ENCODE assay signal across 3 cellular contexts in the genomic region with DNA sequence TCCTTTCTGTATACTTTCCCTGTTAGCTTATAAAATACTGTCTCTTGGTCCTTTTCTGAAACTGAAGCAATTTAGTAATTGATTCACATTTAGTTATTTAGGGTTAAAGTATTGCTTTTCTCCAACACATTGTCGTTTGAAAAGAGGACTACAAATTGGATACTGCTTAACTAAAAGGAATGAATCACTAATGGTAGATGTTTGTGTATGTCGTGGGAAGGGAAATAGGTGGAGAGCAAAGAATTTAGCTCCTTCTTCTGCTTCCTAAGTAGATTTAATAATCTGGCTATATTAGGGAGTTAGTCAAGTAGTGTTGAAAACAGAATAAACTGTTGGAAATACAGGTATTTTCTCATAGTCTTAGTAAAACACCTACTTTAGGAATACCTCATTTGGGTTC.
A peak's percentile ranks its signal among the peaks of the same experiment; 100 is the strongest.
TF ChIP-seq lines count a peak whose summit lies in the region.

No MANE protein-coding gene starts in this region.

TF ChIP-seq in SK-N-SH, 30 proteins besides CTCF, POLR2A, EP300 and RAD21:
- TF ChIP-seq YY1 (IDR thresholded peaks at IDR 0.05; ENCODE audit: low read depth) (no peak), SIN3A (IDR thresholded peaks at IDR 0.05; ENCODE audit: borderline replicate concordance, low read depth, low read length) (no peak), MAX (IDR thresholded peaks at IDR 0.05; ENCODE audit: low read depth) (no peak), PBX3 (IDR thresholded peaks at IDR 0.05) (no peak), FOSL2 (IDR thresholded peaks at IDR 0.05; ENCODE audit: borderline replicate concordance, low read depth) (0 out of 2 replicates have a peak, but pooled peaks have one; percentile 3)

TF ChIP-seq in SK-N-SH treated with all-trans-retinoic acid at 6 μM for 48 hours, 23 proteins besides CTCF, POLR2A, EP300 and RAD21:
- no peak for TF ChIP-seq ZC3H10 (CRISPR knock-in tag; IDR thresholded peaks at IDR 0.05)
- no peak for TF ChIP-seq PPARA (CRISPR knock-in tag; IDR thresholded peaks at IDR 0.05; ENCODE audit: borderline replicate concordance)
- TF ChIP-seq, protein P1, sequence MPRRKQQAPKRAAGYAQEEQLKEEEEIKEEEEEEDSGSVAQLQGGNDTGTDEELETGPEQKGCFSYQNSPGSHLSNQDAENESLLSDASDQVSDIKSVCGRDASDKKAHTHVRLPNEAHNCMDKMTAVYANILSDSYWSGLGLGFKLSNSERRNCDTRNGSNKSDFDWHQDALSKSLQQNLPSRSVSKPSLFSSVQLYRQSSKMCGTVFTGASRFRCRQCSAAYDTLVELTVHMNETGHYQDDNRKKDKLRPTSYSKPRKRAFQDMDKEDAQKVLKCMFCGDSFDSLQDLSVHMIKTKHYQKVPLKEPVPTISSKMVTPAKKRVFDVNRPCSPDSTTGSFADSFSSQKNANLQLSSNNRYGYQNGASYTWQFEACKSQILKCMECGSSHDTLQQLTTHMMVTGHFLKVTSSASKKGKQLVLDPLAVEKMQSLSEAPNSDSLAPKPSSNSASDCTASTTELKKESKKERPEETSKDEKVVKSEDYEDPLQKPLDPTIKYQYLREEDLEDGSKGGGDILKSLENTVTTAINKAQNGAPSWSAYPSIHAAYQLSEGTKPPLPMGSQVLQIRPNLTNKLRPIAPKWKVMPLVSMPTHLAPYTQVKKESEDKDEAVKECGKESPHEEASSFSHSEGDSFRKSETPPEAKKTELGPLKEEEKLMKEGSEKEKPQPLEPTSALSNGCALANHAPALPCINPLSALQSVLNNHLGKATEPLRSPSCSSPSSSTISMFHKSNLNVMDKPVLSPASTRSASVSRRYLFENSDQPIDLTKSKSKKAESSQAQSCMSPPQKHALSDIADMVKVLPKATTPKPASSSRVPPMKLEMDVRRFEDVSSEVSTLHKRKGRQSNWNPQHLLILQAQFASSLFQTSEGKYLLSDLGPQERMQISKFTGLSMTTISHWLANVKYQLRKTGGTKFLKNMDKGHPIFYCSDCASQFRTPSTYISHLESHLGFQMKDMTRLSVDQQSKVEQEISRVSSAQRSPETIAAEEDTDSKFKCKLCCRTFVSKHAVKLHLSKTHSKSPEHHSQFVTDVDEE (CRISPR knock-in tag; IDR thresholded peaks at IDR 0.05), result no peak
- TF ChIP-seq ISL1 (CRISPR knock-in tag; IDR thresholded peaks at IDR 0.05), result no peak
- no peak for TF ChIP-seq ZNF565 (CRISPR knock-in tag; conservative IDR thresholded peaks at IDR 0.05; ENCODE audit: low read depth)
- no peak for TF ChIP-seq CSDC2 (CRISPR knock-in tag; IDR thresholded peaks at IDR 0.05)
- no peak for TF ChIP-seq ZNF70 (CRISPR knock-in tag; IDR thresholded peaks at IDR 0.05)
- no peak for TF ChIP-seq GLIS3 (CRISPR knock-in tag; IDR thresholded peaks at IDR 0.05)
- no peak for TF ChIP-seq ESRRG (CRISPR knock-in tag; IDR thresholded peaks at IDR 0.05)
- no peak for TF ChIP-seq RARB (CRISPR knock-in tag; IDR thresholded peaks at IDR 0.05)
- TF ChIP-seq SNAI2 (CRISPR knock-in tag; IDR thresholded peaks at IDR 0.05), result no peak
- TF ChIP-seq, protein P2, sequence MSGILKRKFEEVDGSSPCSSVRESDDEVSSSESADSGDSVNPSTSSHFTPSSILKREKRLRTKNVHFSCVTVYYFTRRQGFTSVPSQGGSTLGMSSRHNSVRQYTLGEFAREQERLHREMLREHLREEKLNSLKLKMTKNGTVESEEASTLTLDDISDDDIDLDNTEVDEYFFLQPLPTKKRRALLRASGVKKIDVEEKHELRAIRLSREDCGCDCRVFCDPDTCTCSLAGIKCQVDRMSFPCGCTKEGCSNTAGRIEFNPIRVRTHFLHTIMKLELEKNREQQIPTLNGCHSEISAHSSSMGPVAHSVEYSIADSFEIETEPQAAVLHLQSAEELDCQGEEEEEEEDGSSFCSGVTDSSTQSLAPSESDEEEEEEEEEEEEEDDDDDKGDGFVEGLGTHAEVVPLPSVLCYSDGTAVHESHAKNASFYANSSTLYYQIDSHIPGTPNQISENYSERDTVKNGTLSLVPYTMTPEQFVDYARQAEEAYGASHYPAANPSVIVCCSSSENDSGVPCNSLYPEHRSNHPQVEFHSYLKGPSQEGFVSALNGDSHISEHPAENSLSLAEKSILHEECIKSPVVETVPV (CRISPR knock-in tag; IDR thresholded peaks at IDR 0.05), result no peak
- TF ChIP-seq ZNF8 (CRISPR knock-in tag; IDR thresholded peaks at IDR 0.05), result no peak
- no peak for TF ChIP-seq TCF4 (CRISPR knock-in tag; IDR thresholded peaks at IDR 0.05; ENCODE audit: borderline replicate concordance)
- no peak for TF ChIP-seq BACH2 (CRISPR knock-in tag; IDR thresholded peaks at IDR 0.05; ENCODE audit: borderline replicate concordance)
- no peak for TF ChIP-seq OSR1 (CRISPR knock-in tag; IDR thresholded peaks at IDR 0.05)

TF ChIP-seq in endothelial cell of umbilical vein, 7 proteins besides CTCF, POLR2A, EP300 and RAD21:
- TF ChIP-seq JUN (IDR thresholded peaks at IDR 0.05; ENCODE audit: borderline replicate concordance, insufficient read depth, insufficient read length, low read depth), result no peak
- no peak for TF ChIP-seq MAX (IDR thresholded peaks at IDR 0.05; ENCODE audit: insufficient read depth, insufficient read length)
- no peak for TF ChIP-seq EZH2 (IDR thresholded peaks at IDR 0.05; ENCODE audit: borderline replicate concordance, low read depth, low read length, severe bottlenecking)
- no peak for TF ChIP-seq GATA2 (IDR thresholded peaks at IDR 0.05; ENCODE audit: insufficient read depth, insufficient read length, low read depth, low read length)
- no peak for TF ChIP-seq MYC (IDR thresholded peaks at IDR 0.05; ENCODE audit: low read depth, low read length)
- TF ChIP-seq POLR2AphosphoS5 (IDR thresholded peaks at IDR 0.05; ENCODE audit: insufficient read depth, low read depth, low read length), result no peak
- no peak for TF ChIP-seq FOS (IDR thresholded peaks at IDR 0.05; ENCODE audit: borderline replicate concordance, insufficient read depth, low read length)
